ENCODE assay signal across 10 cellular contexts in genomic region chr13:24670927-24671326, GRCh38. TPM values are rescaled to one million over a fixed set of nuclear protein-coding genes. Genes with fewer than 3 reads are reported as not detected.
DNase-seq lines count a peak whose midpoint lies in the region; ATAC-seq and TF ChIP-seq lines count a peak whose summit lies in the region.
"Had no signal": no experiment of that assay in that cellular context is flagged by ENCODE, and none has a peak within 500 bp of the region (broad histone marks: within the 10 kb centered on the region; RNA-seq: fewer than 3 reads in every experiment).

No MANE protein-coding gene starts in this region.

- DNase-seq in COR-L47 (lab: John Stamatoyannopoulos, UW) (peak; percentile 60), HL-60 (ENCODE audit: low read depth in 1 of 2, low spot score in 1 of 2) (peak in 1 of 2 experiments; percentile 35), HuH-7.5 (ENCODE audit: low spot score) (no peak), NCI-H2196 (lab: John Stamatoyannopoulos, UW; ENCODE audit: unreplicated experiment) (no peak)
- DNase-seq in activated CD8-positive, alpha-beta T cell treated with anti-CD3 and anti-CD28 coated beads for 36 hours: peak; percentile 60
- DNase-seq: NCI-H1694 treated with DMSO at 0.1 percent for 48 hours had no signal

- H3K9me3 ChIP-seq in mesodermal cell (ENCODE audit: control insufficient read depth, low read length): no peaks in the 10 kb centered on the region
- H3K9me3 ChIP-seq: upper lobe of left lung had no signal

- H3K9me3 Mint-ChIP-seq in activated CD8-positive, alpha-beta T cell treated with anti-CD3 and anti-CD28 coated beads for 36 hours: no peaks in the 10 kb centered on the region

- H3K4me1 ChIP-seq in mesodermal cell (ENCODE audit: control insufficient read depth, insufficient read depth, low read length, poor library complexity, severe bottlenecking): peaks cover 11% of the 10 kb centered on the region

- ATAC-seq in activated CD8-positive, alpha-beta T cell treated with anti-CD3 and anti-CD28 coated beads for 36 hours: peak; percentile 87
- no peak for ATAC-seq in HG03196 (IDR thresholded peaks at IDR 0.05; ENCODE audit: unreplicated experiment)
- ATAC-seq in GM19397 (IDR thresholded peaks at IDR 0.05; ENCODE audit: unreplicated experiment): no peak

- TF ChIP-seq CTCF in HL-60 (IDR thresholded peaks at IDR 0.05; ENCODE audit: insufficient read depth, low read length): peak; percentile 7
- no peak for TF ChIP-seq CTCF in activated CD8-positive, alpha-beta T cell treated with anti-CD3 and anti-CD28 coated beads for 36 hours (IDR thresholded peaks at IDR 0.05)

- peaks cover 15% of the 10 kb centered on the region for H3K27me3 Mint-ChIP-seq in activated CD8-positive, alpha-beta T cell treated with anti-CD3 and anti-CD28 coated beads for 36 hours

- no peak overlapping the region for H3K4me3 Mint-ChIP-seq in activated CD8-positive, alpha-beta T cell treated with anti-CD3 and anti-CD28 coated beads for 36 hours

- H3K27me3 ChIP-seq in HL-60 (ENCODE audit: insufficient read depth, poor library complexity, severe bottlenecking): peaks cover 4% of the 10 kb centered on the region
- H3K27me3 ChIP-seq: upper lobe of left lung had no signal

- H3K4me1 Mint-ChIP-seq in activated CD8-positive, alpha-beta T cell treated with anti-CD3 and anti-CD28 coated beads for 36 hours (ENCODE audit: low read depth): peaks cover 14% of the 10 kb centered on the region

- CTCF ChIA-PET in activated CD8-positive, alpha-beta T cell treated with anti-CD3 and anti-CD28 coated beads for 36 hours (lab: Charles Lee): interaction anchor here (0.9 to 1.3 kb wide), 7 partner anchors 9 to 236 kb away, joined by 3 to 7 read pairs (median 3); partner anchors contain the start of gene ATP12A

- WGBS in mesodermal cell (ENCODE audit: insufficient coverage in 2 of 2), 2 experiments: 5 to 14% methylated on average over 5 of the region's 7 CpGs

- no peaks in the 10 kb centered on the region for H3K36me3 ChIP-seq in mesodermal cell (ENCODE audit: control insufficient read depth, insufficient read depth, low read length)
- H3K36me3 ChIP-seq: upper lobe of left lung had no signal

- no peak overlapping the region for H3K4me3 ChIP-seq in HL-60 (replicated peaks; ENCODE audit: insufficient read depth, low read length)
- no peak overlapping the region for H3K4me3 ChIP-seq in mesodermal cell (ENCODE audit: extremely low read depth, insufficient read depth, low read length, poor library complexity, severe bottlenecking)

- no peak overlapping the region for H3K27ac ChIP-seq in HL-60 (replicated peaks)
- H3K27ac ChIP-seq in mesodermal cell (ENCODE audit: low read depth, low read length, severe bottlenecking): peak overlapping the region; percentile 51

- H3K27ac Mint-ChIP-seq in activated CD8-positive, alpha-beta T cell treated with anti-CD3 and anti-CD28 coated beads for 36 hours: peak overlapping the region; percentile 13

- POLR2A ChIA-PET in activated CD8-positive, alpha-beta T cell treated with anti-CD3 and anti-CD28 coated beads for 36 hours (lab: Charles Lee): no interaction called here

- intact Hi-C loops in activated CD8-positive, alpha-beta T cell treated with anti-CD3 and anti-CD28 coated beads for 36 hours (cut with micrococcal nuclease): loop anchor here (5.0 kb wide), 2 partner anchors 69 to 89 kb away; no protein-coding TSS in a partner anchor

- H3K36me3 Mint-ChIP-seq in activated CD8-positive, alpha-beta T cell treated with anti-CD3 and anti-CD28 coated beads for 36 hours (ENCODE audit: low read depth): no peaks in the 10 kb centered on the region

RNA-seq across cellular contexts. Expression of gene ATP12A, which starts 9.3 kb away (rescaled TPM):
- total RNA-seq in activated CD8-positive, alpha-beta T cell treated with anti-CD3 and anti-CD28 coated beads for 36 hours: 1 to 10 TPM; 4.4 TPM
- 0.22 TPM for polyA plus RNA-seq in mesodermal cell (2013, experiment 1 of 2)
- polyA plus RNA-seq in mesodermal cell (2013, experiment 2 of 2): 0.20 TPM

Comparison
In these comparisons a context has a peak if more than half of its experiments do, and no peak if none do; other contexts are left out.
1. DNase-seq: peak in COR-L47 (single experiment) and activated CD8-positive, alpha-beta T cell treated with anti-CD3 and anti-CD28 coated beads for 36 hours (single experiment); none in HuH-7.5 (single experiment) and NCI-H2196 (single experiment).